In genomic region chr19:33904681-33905080, GRCh38 we compare ENCODE assay signal across 11 cellular contexts.
DNase-seq lines count a peak whose midpoint lies in the region; ATAC-seq and TF ChIP-seq lines count a peak whose summit lies in the region.
"Had no signal": no experiment of that assay in that cellular context is flagged by ENCODE, and none has a peak within 500 bp of the region (broad histone marks: within the 10 kb centered on the region; RNA-seq: fewer than 3 reads in every experiment).

No MANE protein-coding gene starts in this region.

- H3K27ac ChIP-seq in epithelial cell of prostate (peak overlapping the region; percentile 74), upper lobe of left lung (peak overlapping the region; percentile 83 to 92 (median 84))

- WGBS in upper lobe of left lung, 2 donors = 52 to 70% methylated on average over 6 to 7 of the region's 7 CpGs

- no peaks in the 10 kb centered on the region for H3K36me3 ChIP-seq in upper lobe of left lung

- TF ChIP-seq POLR2A in upper lobe of left lung (IDR thresholded peaks at IDR 0.05) = no peak

- H3K4me3 Mint-ChIP-seq in mesothelial cell of epicardium = peak overlapping the region; percentile 79

- no peaks in the 10 kb centered on the region for H3K36me3 Mint-ChIP-seq in mesothelial cell of epicardium

- peak overlapping the region in 1 of 4 donors; percentile 51 for H3K4me3 ChIP-seq in upper lobe of left lung

- H3K4me1 Mint-ChIP-seq in mesothelial cell of epicardium = peaks cover 10% of the 10 kb centered on the region

- peaks cover 4% of the 10 kb centered on the region for H3K9me3 Mint-ChIP-seq in mesothelial cell of epicardium
- H3K9me3 Mint-ChIP-seq: stimulated activated naive CD8-positive, alpha-beta T cell treated with anti-CD3 and anti-CD28 coated beads, Interleukin-15, amount 100 ng/mL, for 72 hours had no signal

- ATAC-seq in upper lobe of left lung (ENCODE audit: low FRiP score in 2 of 2) (no peak), HG02798 (IDR thresholded peaks at IDR 0.05; ENCODE audit: poor library complexity, unreplicated experiment) (no peak)
- ATAC-seq: stimulated activated naive CD8-positive, alpha-beta T cell treated with anti-CD3 and anti-CD28 coated beads, Interleukin-15, amount 100 ng/mL, for 72 hours had no signal

- H3K4me1 ChIP-seq in upper lobe of left lung = peaks cover 11 to 29% (median 23%) of the 10 kb centered on the region in 4 donors

- in situ Hi-C loops in GM13977 (cut with MboI; ENCODE audit: low pct_unique_long_range_greater_than_20kb, low sequenced_read_pairs, unreplicated experiment) = no loop called here

- no peaks in the 10 kb centered on the region for H3K9me3 ChIP-seq in upper lobe of left lung

- no peak for TF ChIP-seq CTCF in mesothelial cell of epicardium (IDR thresholded peaks at IDR 0.05; ENCODE audit: unreplicated experiment)
- TF ChIP-seq CTCF in upper lobe of left lung (IDR thresholded peaks at IDR 0.05) = no peak
- no peak for TF ChIP-seq CTCF in GM13977 (IDR thresholded peaks at IDR 0.05; ENCODE audit: extremely low read depth, insufficient read depth, missing control alignments)

- no peak overlapping the region for H3K27ac Mint-ChIP-seq in mesothelial cell of epicardium
- H3K27ac Mint-ChIP-seq: stimulated activated naive CD8-positive, alpha-beta T cell treated with anti-CD3 and anti-CD28 coated beads, Interleukin-15, amount 100 ng/mL, for 72 hours had no signal

- H3K27me3 ChIP-seq in upper lobe of left lung = peaks cover 0 to 7% (median 0%) of the 10 kb centered on the region in 4 donors

- no peak for TF ChIP-seq EP300 in upper lobe of left lung (IDR thresholded peaks at IDR 0.05)

- peak; percentile 16 for DNase-seq in DMS 273 (lab: John Stamatoyannopoulos, UW; ENCODE audit: unreplicated experiment)
- DNase-seq in DMS 273 treated with DMSO at 0.1 percent for 48 hours (lab: John Stamatoyannopoulos, UW) = no peak
- no peak for DNase-seq in epithelial cell of prostate (ENCODE audit: low read depth, low spot score)
- DNase-seq in mesothelial cell of epicardium (ENCODE audit: low spot score in 2 of 2, unreplicated experiment in 2 of 2) = no peak
- no peak for DNase-seq in upper lobe of left lung
- no peak for DNase-seq in occipital lobe (lab: John Stamatoyannopoulos, UW)
- DNase-seq in GM13977 (ENCODE audit: low spot score) = no peak
- DNase-seq: activated naive CD4-positive, alpha-beta T cell; NCI-H82; stimulated activated naive CD8-positive, alpha-beta T cell treated with anti-CD3 and anti-CD28 coated beads, Interleukin-15, amount 100 ng/mL, for 72 hours had no signal

- peaks cover 31% of the 10 kb centered on the region for H3K27me3 Mint-ChIP-seq in mesothelial cell of epicardium (ENCODE audit: low read depth)
